ENCODE assay signal across 27 cellular contexts in genomic region chr18:52319423-52319822, GRCh38. TPM values are rescaled to one million over a fixed set of nuclear protein-coding genes. Genes with fewer than 3 reads are reported as not detected.
"Had no signal": no experiment of that assay in that cellular context is flagged by ENCODE, and none has a peak within 500 bp of the region (broad histone marks: within the 10 kb centered on the region; RNA-seq: fewer than 3 reads in every experiment).

No MANE protein-coding gene starts in this region.

- H3K4me3 ChIP-seq: coronary artery, gastrocnemius medialis, heart right ventricle, left ventricle myocardium inferior, mucosa of descending colon, ovary, psoas muscle, suprapubic skin, transverse colon, uterus had no signal

- H3K27me3 ChIP-seq: gastrocnemius medialis, heart right ventricle, ovary, suprapubic skin, transverse colon, uterus had no signal

- H3K36me3 Mint-ChIP-seq: activated CD8-positive, alpha-beta memory T cell treated with anti-CD3 and anti-CD28 coated beads, Interleukin-2, amount 10 ng/mL, durations not matched to agents 7 days and 5 days; immature natural killer cell; memory B cell; naive B cell had no signal

- H3K4me1 Mint-ChIP-seq: activated CD4-positive, alpha-beta memory T cell treated with anti-CD3 and anti-CD28 coated beads, Interleukin-2, amount 10 ng/mL, durations not matched to agents 7 days and 5 days; activated CD4-positive, alpha-beta T cell treated with anti-CD3 and anti-CD28 coated beads for 36 hours; activated CD8-positive, alpha-beta memory T cell treated with anti-CD3 and anti-CD28 coated beads, Interleukin-2, amount 10 ng/mL, durations not matched to agents 7 days and 5 days; central memory CD8-positive, alpha-beta T cell; immature natural killer cell; memory B cell; naive B cell; stimulated activated naive CD8-positive, alpha-beta T cell treated with anti-CD3 and anti-CD28 coated beads, Interleukin-15, amount 100 ng/mL, for 72 hours had no signal

- H3K4me1 ChIP-seq: gastrocnemius medialis, heart right ventricle, left ventricle myocardium inferior, psoas muscle, suprapubic skin, transverse colon, uterus had no signal

- H3K4me3 Mint-ChIP-seq: activated CD4-positive, alpha-beta memory T cell treated with anti-CD3 and anti-CD28 coated beads, Interleukin-2, amount 10 ng/mL, durations not matched to agents 7 days and 5 days; activated CD4-positive, alpha-beta T cell treated with anti-CD3 and anti-CD28 coated beads for 36 hours; activated CD8-positive, alpha-beta memory T cell treated with anti-CD3 and anti-CD28 coated beads, Interleukin-2, amount 10 ng/mL, durations not matched to agents 7 days and 5 days; central memory CD8-positive, alpha-beta T cell; immature natural killer cell; memory B cell; naive B cell; stimulated activated naive CD8-positive, alpha-beta T cell treated with anti-CD3 and anti-CD28 coated beads, Interleukin-15, amount 100 ng/mL, for 72 hours had no signal

- FAIRE-seq: endometrium, small intestine, TTC549 had no signal

- H3K27me3 Mint-ChIP-seq: activated CD4-positive, alpha-beta memory T cell treated with anti-CD3 and anti-CD28 coated beads, Interleukin-2, amount 10 ng/mL, durations not matched to agents 7 days and 5 days; activated CD4-positive, alpha-beta T cell treated with anti-CD3 and anti-CD28 coated beads for 36 hours; activated CD8-positive, alpha-beta memory T cell treated with anti-CD3 and anti-CD28 coated beads, Interleukin-2, amount 10 ng/mL, durations not matched to agents 7 days and 5 days; central memory CD8-positive, alpha-beta T cell; stimulated activated naive CD8-positive, alpha-beta T cell treated with anti-CD3 and anti-CD28 coated beads, Interleukin-15, amount 100 ng/mL, for 72 hours had no signal

- DNase-seq: activated CD4-positive, alpha-beta memory T cell treated with anti-CD3 and anti-CD28 coated beads, Interleukin-2, amount 10 ng/mL, durations not matched to agents 7 days and 5 days; activated CD4-positive, alpha-beta T cell treated with anti-CD3 and anti-CD28 coated beads for 36 hours; activated CD8-positive, alpha-beta memory T cell treated with anti-CD3 and anti-CD28 coated beads, Interleukin-2, amount 10 ng/mL, durations not matched to agents 7 days and 5 days; activated naive CD4-positive, alpha-beta T cell; erythroblast; gastrocnemius medialis; heart right ventricle; immature natural killer cell; kidney glomerular epithelial cell; left ventricle myocardium inferior; mucosa of descending colon; naive B cell; ovary; psoas muscle; right cardiac atrium; small intestine; stimulated activated CD4-positive, alpha-beta T cell treated with anti-CD3 and anti-CD28 coated beads, Interleukin-4, amount 100 ng/mL, for 1 hour; stimulated activated naive CD8-positive, alpha-beta T cell treated with anti-CD3 and anti-CD28 coated beads, Interleukin-15, amount 100 ng/mL, for 72 hours; transverse colon; uterus had no signal

- H3K27ac Mint-ChIP-seq: activated CD4-positive, alpha-beta memory T cell treated with anti-CD3 and anti-CD28 coated beads, Interleukin-2, amount 10 ng/mL, durations not matched to agents 7 days and 5 days; activated CD4-positive, alpha-beta T cell treated with anti-CD3 and anti-CD28 coated beads for 36 hours; activated CD8-positive, alpha-beta memory T cell treated with anti-CD3 and anti-CD28 coated beads, Interleukin-2, amount 10 ng/mL, durations not matched to agents 7 days and 5 days; immature natural killer cell; memory B cell; naive B cell; stimulated activated naive CD8-positive, alpha-beta T cell treated with anti-CD3 and anti-CD28 coated beads, Interleukin-15, amount 100 ng/mL, for 72 hours had no signal

- H3K9me3 ChIP-seq: gastrocnemius medialis, mucosa of descending colon, ovary, psoas muscle, suprapubic skin, transverse colon, uterus had no signal

- H3K27ac ChIP-seq: coronary artery, gastrocnemius medialis, heart right ventricle, left ventricle myocardium inferior, ovary, psoas muscle, suprapubic skin, transverse colon, uterus had no signal

- H3K9me3 Mint-ChIP-seq: central memory CD8-positive, alpha-beta T cell had no signal

- H3K36me3 ChIP-seq: gastrocnemius medialis, heart right ventricle, left ventricle myocardium inferior, ovary, suprapubic skin, transverse colon, uterus had no signal

RNA-seq across cellular contexts. Expression of gene DCC, which starts 20.6 kb away (rescaled TPM):
- total RNA-seq: activated CD4-positive, alpha-beta memory T cell treated with anti-CD3 and anti-CD28 coated beads, Interleukin-2, amount 10 ng/mL, durations not matched to agents 7 days and 5 days; activated CD4-positive, alpha-beta T cell treated with anti-CD3 and anti-CD28 coated beads for 36 hours; activated CD8-positive, alpha-beta memory T cell treated with anti-CD3 and anti-CD28 coated beads, Interleukin-2, amount 10 ng/mL, durations not matched to agents 7 days and 5 days; gastrocnemius medialis; left ventricle myocardium inferior; T-helper 2 cell treated with Interferon-gamma antibody and Interleukin-4, amounts not matched to agents 100 ng/mL and 5 ng/mL, for 36 hours had no signal
- polyA plus RNA-seq: immature natural killer cell had no signal
